Comparison of ENCODE assay signal across 1 cellular context in genomic region chr2:65436169-65436824, GRCh38.
TF ChIP-seq lines count a peak whose summit lies in the region.

No MANE protein-coding gene starts in this region.

TF ChIP-seq in HepG2, 621 proteins besides CTCF, POLR2A, EP300 and RAD21 (continued from another document and continues in another):
- TF ChIP-seq KIAA2018 (CRISPR knock-in tag; IDR thresholded peaks at IDR 0.05; ENCODE audit: borderline replicate concordance): no peak
- TF ChIP-seq ZNF503 (CRISPR knock-in tag; IDR thresholded peaks at IDR 0.05): peak; percentile 93
- no peak for TF ChIP-seq ZNF569 (CRISPR knock-in tag; IDR thresholded peaks at IDR 0.05; ENCODE audit: borderline replicate concordance)
- peak; percentile 57; the same call in 1 of the 2 replicates for TF ChIP-seq JUND (CRISPR knock-in tag; IDR thresholded peaks at IDR 0.05)
- TF ChIP-seq TCF12 (IDR thresholded peaks at IDR 0.05): no peak
- TF ChIP-seq TCF12 (CRISPR knock-in tag; IDR thresholded peaks at IDR 0.05): peak; percentile 17; the same call in 1 of the 2 replicates
- TF ChIP-seq POGK (CRISPR knock-in tag; conservative IDR thresholded peaks at IDR 0.05): peak; percentile 57; the same call in 1 of the 2 replicates
- peak; percentile 81 for TF ChIP-seq RXRB (CRISPR knock-in tag; IDR thresholded peaks at IDR 0.05; ENCODE audit: borderline replicate concordance)
- TF ChIP-seq ARNT (IDR thresholded peaks at IDR 0.05): no peak
- peak; percentile 30; the same call in 1 of the 2 replicates for TF ChIP-seq THAP7 (CRISPR knock-in tag; IDR thresholded peaks at IDR 0.05)
- TF ChIP-seq BCL6 (CRISPR knock-in tag; IDR thresholded peaks at IDR 0.05): peak; percentile 68
- no peak for TF ChIP-seq ZNF530 (CRISPR knock-in tag; IDR thresholded peaks at IDR 0.05; ENCODE audit: low read depth)
- TF ChIP-seq TSC22D2 (CRISPR knock-in tag; IDR thresholded peaks at IDR 0.05; ENCODE audit: borderline replicate concordance): no peak
- TF ChIP-seq MXI1 (IDR thresholded peaks at IDR 0.05; ENCODE audit: borderline replicate concordance, low read depth, low read length): no peak; the same call in 2 of the 3 replicates
- TF ChIP-seq ZNF350 (CRISPR knock-in tag; IDR thresholded peaks at IDR 0.05; ENCODE audit: borderline replicate concordance, low read depth): peak; percentile 83; the same call in 1 of the 2 replicates
- TF ChIP-seq EZH2 (conservative IDR thresholded peaks at IDR 0.05; ENCODE audit: low read depth, low read length): no peak
- peak; percentile 26; the same call in 1 of the 2 replicates for TF ChIP-seq ZNF274 (CRISPR knock-in tag; IDR thresholded peaks at IDR 0.05)
- peak; percentile 82 for TF ChIP-seq U2AF1 (optimal IDR thresholded peaks at IDR 0.05; ENCODE audit: low read depth, low read length)
- TF ChIP-seq HBP1 (CRISPR knock-in tag; IDR thresholded peaks at IDR 0.05; ENCODE audit: low read depth): no peak; the same call in 1 of the 2 replicates
- peak; percentile 99 for TF ChIP-seq ZBTB25 (CRISPR knock-in tag; IDR thresholded peaks at IDR 0.05)
- TF ChIP-seq TFDP2 (CRISPR knock-in tag; IDR thresholded peaks at IDR 0.05): peak; percentile 58
- TF ChIP-seq KLF12 (CRISPR knock-in tag; IDR thresholded peaks at IDR 0.05; ENCODE audit: borderline replicate concordance): peak; percentile 59
- TF ChIP-seq PREB (CRISPR knock-in tag; IDR thresholded peaks at IDR 0.05): no peak
- no peak for TF ChIP-seq ZMYM2 (CRISPR knock-in tag; IDR thresholded peaks at IDR 0.05)
- TF ChIP-seq ARNTL (CRISPR knock-in tag; IDR thresholded peaks at IDR 0.05): no peak
- TF ChIP-seq SAFB2 (CRISPR knock-in tag; IDR thresholded peaks at IDR 0.05; ENCODE audit: borderline replicate concordance, low read depth): no peak
- TF ChIP-seq ZNF451 (CRISPR knock-in tag; IDR thresholded peaks at IDR 0.05): no peak; the same call in 1 of the 2 replicates
- TF ChIP-seq AHR (CRISPR knock-in tag; IDR thresholded peaks at IDR 0.05): peak; percentile 71; the same call in 1 of the 2 replicates
- TF ChIP-seq GMEB2 (CRISPR knock-in tag; IDR thresholded peaks at IDR 0.05; ENCODE audit: low read depth): no peak
- TF ChIP-seq TEAD3 (CRISPR knock-in tag; optimal IDR thresholded peaks at IDR 0.05; ENCODE audit: borderline replicate concordance): peak; percentile 73
- peak; percentile 92 for TF ChIP-seq ZBED4 (CRISPR knock-in tag; IDR thresholded peaks at IDR 0.05; ENCODE audit: borderline replicate concordance)
- no peak for TF ChIP-seq MTF2 (CRISPR knock-in tag; IDR thresholded peaks at IDR 0.05; ENCODE audit: borderline replicate concordance)
